Comparison of ENCODE assay signal across 9 cellular contexts in genomic region chr4:110854021-110854678, GRCh38.
DNase-seq lines count a peak whose midpoint lies in the region; ATAC-seq and TF ChIP-seq lines count a peak whose summit lies in the region.
"Had no signal": no experiment of that assay in that cellular context is flagged by ENCODE, and none has a peak within 500 bp of the region (broad histone marks: within the 10 kb centered on the region; RNA-seq: fewer than 3 reads in every experiment).

No MANE protein-coding gene starts in this region.

- H3K4me1 ChIP-seq in mesodermal cell (ENCODE audit: control insufficient read depth, insufficient read depth, low read length, poor library complexity, severe bottlenecking), result peaks cover 3% of the 10 kb centered on the region

- peak overlapping the region; percentile 67 for H3K27ac ChIP-seq in mesodermal cell (ENCODE audit: low read depth, low read length, severe bottlenecking)

- H3K27me3 Mint-ChIP-seq in Calu3 (ENCODE audit: unreplicated experiment), result no peaks in the 10 kb centered on the region

- no peak overlapping the region for H3K4me3 ChIP-seq in astrocyte of the spinal cord (ENCODE audit: low read depth, low read length)
- no peak overlapping the region for H3K4me3 ChIP-seq in mesodermal cell (ENCODE audit: extremely low read depth, insufficient read depth, low read length, poor library complexity, severe bottlenecking)

- POLR2A ChIA-PET in GM10248 (lab: Yijun Ruan, JAX), result no interaction called here

- WGBS in mesodermal cell (ENCODE audit: insufficient coverage in 2 of 2), 2 experiments, result 93 to 100% methylated on average over 3 to 4 of the region's 6 CpGs

- no peak overlapping the region for H3K4me3 Mint-ChIP-seq in Calu3 (ENCODE audit: low read depth, unreplicated experiment)

- H3K27ac Mint-ChIP-seq in Calu3 (ENCODE audit: unreplicated experiment), result no peak overlapping the region

- in situ Hi-C loops in astrocyte of the spinal cord (cut with HindIII; ENCODE audit: low sequenced_read_pairs), result no loop called here

- TF ChIP-seq CTCF in Calu3 (IDR thresholded peaks at IDR 0.05; ENCODE audit: unreplicated experiment) (no peak), astrocyte of the spinal cord (IDR thresholded peaks at IDR 0.05; ENCODE audit: low read depth, low read length) (no peak), GM10248 (IDR thresholded peaks at IDR 0.05; ENCODE audit: control extremely low read depth, extremely low read depth, low read depth, missing control alignments) (no peak)

- intact Hi-C loops in Calu3 (cut with micrococcal nuclease; ENCODE audit: unreplicated experiment), result no loop called here

- CTCF ChIA-PET in Calu3 (lab: Charles Lee) (no interaction called here), GM10248 (lab: Yijun Ruan, JAX) (no interaction called here)

- H3K9me3 ChIP-seq in mesodermal cell (ENCODE audit: control insufficient read depth, low read length), result no peaks in the 10 kb centered on the region

- H3K36me3 Mint-ChIP-seq in Calu3 (ENCODE audit: insufficient read depth, unreplicated experiment), result no peaks in the 10 kb centered on the region

- H3K9me3 Mint-ChIP-seq in Calu3 (ENCODE audit: low read depth, unreplicated experiment), result no peaks in the 10 kb centered on the region

- ATAC-seq in HG02840 (IDR thresholded peaks at IDR 0.05; ENCODE audit: low FRiP score, unreplicated experiment), result no peak
- ATAC-seq: activated CD4-positive, CD25-positive, alpha-beta regulatory T cell treated with anti-CD3 and anti-CD28 coated beads, Interleukin-2, amount 50 U/mL, for 24 hours had no signal

- BruUV-seq in Calu3 (replicated peaks; lab: Mats Ljungman, UMichigan), result no TSS peak

- H3K4me1 Mint-ChIP-seq in Calu3 (ENCODE audit: low read depth, unreplicated experiment), result no peaks in the 10 kb centered on the region

- DNase-seq in Calu3 (peak; percentile 5), LHCN-M2 (ENCODE audit: low read depth) (peak; percentile 100), astrocyte of the spinal cord (ENCODE audit: low read depth, low spot score) (peak; percentile 86), KG1 (lab: John Stamatoyannopoulos, UW) (no peak), NOMO-1 treated with DMSO at 0.1 percent for 48 hours (lab: John Stamatoyannopoulos, UW; ENCODE audit: unreplicated experiment) (no peak), GM10248 (ENCODE audit: extremely low spot score) (no peak)

- H3K36me3 ChIP-seq in mesodermal cell (ENCODE audit: control insufficient read depth, insufficient read depth, low read length), result no peaks in the 10 kb centered on the region

Comparison
In these comparisons a context has a peak if more than half of its experiments do, and no peak if none do; other contexts are left out.
1. DNase-seq: peak in Calu3 (single experiment), LHCN-M2 (single experiment) and astrocyte of the spinal cord (single experiment); none in KG1 (single experiment), NOMO-1 treated with DMSO at 0.1 percent for 48 hours (single experiment) and GM10248 (single experiment).